ENCODE assay signal across 19 cellular contexts in the genomic region with DNA sequence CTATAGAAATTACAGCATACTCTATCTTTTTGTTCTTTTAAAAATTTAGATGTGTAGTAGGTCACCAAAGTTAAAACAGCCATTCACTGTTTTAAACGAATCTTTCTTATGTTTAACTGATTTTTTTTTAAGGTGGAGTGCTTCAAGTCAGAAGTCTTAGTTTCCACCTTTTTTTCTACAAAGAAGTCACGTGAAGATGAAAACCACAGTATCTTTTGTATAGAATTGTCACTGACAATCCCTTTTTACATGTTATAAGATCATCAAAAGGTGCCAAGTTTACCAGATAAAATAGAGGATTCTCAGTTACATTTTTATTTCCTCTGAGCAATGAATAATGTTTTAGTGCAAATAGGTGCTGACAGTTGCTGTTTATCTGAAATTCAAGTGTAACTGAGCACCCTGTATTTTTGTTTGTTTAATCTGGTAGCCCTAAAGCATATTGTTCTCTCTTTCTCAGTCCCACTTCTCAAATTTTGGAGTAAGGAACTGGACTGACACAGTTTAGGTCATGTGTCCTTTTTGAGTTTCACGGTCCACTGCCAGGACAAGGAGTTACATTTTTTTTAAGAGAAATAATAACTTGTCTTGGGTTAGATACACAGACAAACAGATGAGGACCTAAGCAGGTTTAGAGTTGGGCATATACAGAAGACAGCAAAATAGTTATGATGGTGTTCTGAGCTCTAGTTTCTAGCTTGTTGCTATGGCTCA.
"Had no signal": no experiment of that assay in that cellular context is flagged by ENCODE, and none has a peak within 500 bp of the region (broad histone marks: within the 10 kb centered on the region; RNA-seq: fewer than 3 reads in every experiment).

No MANE protein-coding gene starts in this region.

- H3K4me3 Mint-ChIP-seq: activated CD4-positive, alpha-beta memory T cell treated with anti-CD3 and anti-CD28 coated beads, Interleukin-2, amount 10 ng/mL, durations not matched to agents 7 days and 5 days; activated CD4-positive, alpha-beta T cell treated with anti-CD3 and anti-CD28 coated beads for 36 hours; activated T-cell treated with anti-CD3 and anti-CD28 coated beads, Interleukin-2, amount 50 U/mL, for 24 hours; naive B cell; T-helper 17 cell had no signal

- H3K36me3 ChIP-seq: neutrophil, suprapubic skin, upper lobe of left lung had no signal

- H3K4me3 ChIP-seq: coronary artery, lung, skin epidermis, suprapubic skin, upper lobe of left lung had no signal

- H3K27me3 ChIP-seq: foreskin keratinocyte, neutrophil, suprapubic skin, upper lobe of left lung had no signal

- DNase-seq: activated CD4-positive, alpha-beta memory T cell treated with anti-CD3 and anti-CD28 coated beads, Interleukin-2, amount 10 ng/mL, durations not matched to agents 7 days and 5 days; activated CD4-positive, alpha-beta T cell treated with anti-CD3 and anti-CD28 coated beads for 36 hours; activated effector memory CD4-positive, alpha-beta T cell treated with Interleukin-2 at 50 U/mL for 16 hours; activated T-cell treated with anti-CD3 and anti-CD28 coated beads, Interleukin-2, amount 50 U/mL, for 24 hours; central memory CD4-positive, alpha-beta T cell; effector memory CD4-positive, alpha-beta T cell; foreskin keratinocyte; kidney glomerular epithelial cell; naive B cell; posterior cingulate gyrus; stimulated activated naive CD8-positive, alpha-beta T cell treated with anti-CD3 and anti-CD28 coated beads, Interleukin-15, Interleukin-2, amounts not matched to agents 100 U/mL and 50 U/mL, for 24 hours; T-helper 17 cell; upper lobe of left lung had no signal

- H3K27ac Mint-ChIP-seq: activated CD4-positive, alpha-beta memory T cell treated with anti-CD3 and anti-CD28 coated beads, Interleukin-2, amount 10 ng/mL, durations not matched to agents 7 days and 5 days; activated CD4-positive, alpha-beta T cell treated with anti-CD3 and anti-CD28 coated beads for 36 hours; activated naive CD4-positive, alpha-beta T cell treated with anti-CD3 and anti-CD28 coated beads, Interleukin-2, amount 50 U/mL, for 72 hours; activated T-cell treated with anti-CD3 and anti-CD28 coated beads, Interleukin-2, amount 50 U/mL, for 24 hours; naive B cell; T-helper 17 cell had no signal

- H3K4me1 ChIP-seq: foreskin keratinocyte, suprapubic skin, upper lobe of left lung had no signal

- H3K36me3 Mint-ChIP-seq: activated naive CD4-positive, alpha-beta T cell treated with anti-CD3 and anti-CD28 coated beads, Interleukin-2, amount 50 U/mL, for 72 hours; naive B cell had no signal

- ATAC-seq: activated CD4-positive, alpha-beta T cell treated with anti-CD3 and anti-CD28 coated beads for 36 hours; activated naive CD4-positive, alpha-beta T cell treated with anti-CD3 and anti-CD28 coated beads, Interleukin-2, amount 50 U/mL, for 72 hours; foreskin keratinocyte; stimulated activated naive CD8-positive, alpha-beta T cell treated with anti-CD3 and anti-CD28 coated beads, Interleukin-15, Interleukin-2, amounts not matched to agents 100 U/mL and 50 U/mL, for 24 hours; T-helper 17 cell had no signal

- H3K4me1 Mint-ChIP-seq: activated CD4-positive, alpha-beta memory T cell treated with anti-CD3 and anti-CD28 coated beads, Interleukin-2, amount 10 ng/mL, durations not matched to agents 7 days and 5 days; activated CD4-positive, alpha-beta T cell treated with anti-CD3 and anti-CD28 coated beads for 36 hours; naive B cell; T-helper 17 cell had no signal

- H3K9me3 ChIP-seq: neutrophil, suprapubic skin, upper lobe of left lung had no signal

- H3K27me3 Mint-ChIP-seq: activated CD4-positive, alpha-beta memory T cell treated with anti-CD3 and anti-CD28 coated beads, Interleukin-2, amount 10 ng/mL, durations not matched to agents 7 days and 5 days; activated CD4-positive, alpha-beta T cell treated with anti-CD3 and anti-CD28 coated beads for 36 hours; activated T-cell treated with anti-CD3 and anti-CD28 coated beads, Interleukin-2, amount 50 U/mL, for 24 hours; naive B cell; T-helper 17 cell had no signal

- H3K27ac ChIP-seq: coronary artery, foreskin keratinocyte, neutrophil, skin epidermis, suprapubic skin, upper lobe of left lung had no signal

- H3K9me3 Mint-ChIP-seq: naive B cell had no signal
